ENCODE assay signal across 9 cellular contexts in the genomic region with DNA sequence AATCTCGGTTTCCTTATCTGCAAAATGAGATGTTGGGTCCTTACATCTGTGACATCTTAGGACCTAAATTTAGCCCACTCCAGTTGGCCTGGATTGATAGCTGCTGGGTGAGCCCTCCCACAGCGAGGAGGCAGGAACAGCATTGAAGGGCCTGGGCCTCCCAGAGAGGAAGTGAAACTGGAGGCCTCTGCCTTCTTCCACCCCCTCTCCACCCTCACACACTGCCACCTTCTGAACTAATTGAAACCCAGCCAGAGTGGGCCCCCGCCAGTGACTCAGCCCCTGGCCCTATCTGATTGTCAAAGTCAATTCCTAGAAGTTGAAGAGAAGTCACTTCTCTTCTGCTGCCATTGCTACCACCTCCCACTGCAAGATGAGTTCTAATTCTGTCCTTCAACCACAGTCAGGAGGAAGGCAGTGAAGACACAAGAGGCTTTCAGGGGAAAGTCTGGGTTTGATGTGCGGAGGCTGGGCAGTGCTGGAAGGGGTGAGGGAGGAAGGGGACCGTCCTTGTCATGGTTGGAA. TPM values are rescaled to one million over a fixed set of nuclear protein-coding genes. Genes with fewer than 3 reads are reported as not detected.
DNase-seq lines count a peak whose midpoint lies in the region; ATAC-seq, FAIRE-seq and TF ChIP-seq lines count a peak whose summit lies in the region.
"Had no signal": no experiment of that assay in that cellular context is flagged by ENCODE, and none has a peak within 500 bp of the region (broad histone marks: within the 10 kb centered on the region; RNA-seq: fewer than 3 reads in every experiment).

No MANE protein-coding gene starts in this region.

- no peak overlapping the region for H3K4me2 ChIP-seq in hepatocyte

- no peak for TF ChIP-seq CTCF in hepatocyte (IDR thresholded peaks at IDR 0.05; ENCODE audit: poor library complexity)

- H3K4me3 ChIP-seq in hepatocyte: no peak overlapping the region

- H3K79me2 ChIP-seq in hepatocyte: no peaks in the 10 kb centered on the region

- DNase-seq in C1 segment of cervical spinal cord (lab: John Stamatoyannopoulos, UW): peak in 10 of 14 donors; percentile 16 to 66 (median 44)
- DNase-seq in stimulated activated CD4-positive, alpha-beta T cell treated with anti-CD3 and anti-CD28 coated beads, Interleukin-4, amount 100 ng/mL, for 1 hour: peak; percentile 84
- DNase-seq in frontal cortex (ENCODE audit: low spot score in 2 of 2): no peak
- no peak for DNase-seq in hepatocyte (ENCODE audit: low spot score)

- peak; percentile 71 for ATAC-seq in GM19455 (IDR thresholded peaks at IDR 0.05; ENCODE audit: unreplicated experiment)
- ATAC-seq in HG03521 (IDR thresholded peaks at IDR 0.05; ENCODE audit: unreplicated experiment): peak; percentile 70
- ATAC-seq in activated CD4-positive, CD25-positive, alpha-beta regulatory T cell treated with anti-CD3 and anti-CD28 coated beads, Interleukin-2, amount 50 U/mL, for 24 hours: peak; percentile 97 to 98
- ATAC-seq in esophagus mucosa: peak; percentile 74

- H3K36me3 ChIP-seq in hepatocyte (replicated peaks; ENCODE audit: insufficient read depth, low read depth): no peaks in the 10 kb centered on the region

- no peak for FAIRE-seq in frontal cortex (lab: Jason Lieb, UNC)

- H3K9me3 ChIP-seq in hepatocyte (ENCODE audit: low read depth): no peaks in the 10 kb centered on the region
- H3K9me3 ChIP-seq: Caco-2 had no signal

- H2AFZ ChIP-seq in hepatocyte: no peak overlapping the region

- no peaks in the 10 kb centered on the region for H4K20me1 ChIP-seq in hepatocyte (ENCODE audit: insufficient read depth, poor library complexity, severe bottlenecking)

- H3K27ac ChIP-seq in hepatocyte: no peak overlapping the region

- no peaks in the 10 kb centered on the region for H3K27me3 ChIP-seq in hepatocyte

- WGBS in hepatocyte (ENCODE audit: low lambda C conversion rate, missing lambda C conversion rate): 76% methylated on average over 5 of the region's 5 CpGs

- no peaks in the 10 kb centered on the region for H3K4me1 ChIP-seq in hepatocyte (ENCODE audit: insufficient read depth)
- H3K4me1 ChIP-seq: Caco-2 had no signal

- no peaks in the 10 kb centered on the region for H3K9me2 ChIP-seq in hepatocyte (replicated peaks; ENCODE audit: insufficient read depth)

RNA-seq across cellular contexts. Expression of a gene that starts 55.2 kb away (rescaled TPM):
- 11.0 TPM for total RNA-seq in esophagus mucosa
- total RNA-seq in frontal cortex: 11.0 TPM
- 33.5 and 35.7 TPM in 2 replicates for total RNA-seq in hepatocyte
- polyA plus RNA-seq in hepatocyte: 41.6 and 44.7 TPM in 2 replicates

Comparison
In these comparisons a context has a peak if more than half of its experiments do, and no peak if none do; other contexts are left out.
1. DNase-seq: peak in C1 segment of cervical spinal cord (10 of 14) and stimulated activated CD4-positive, alpha-beta T cell treated with anti-CD3 and anti-CD28 coated beads, Interleukin-4, amount 100 ng/mL, for 1 hour (single experiment); none in frontal cortex (0 of 2) and hepatocyte (single experiment).
2. Peak in every context shown above with its lines, with median percentiles within 50 percentile points of each other: ATAC-seq.